Comparison of ENCODE assay signal across 13 cellular contexts in genomic region chr6:151413372-151414145, GRCh38. TPM values are rescaled to one million over a fixed set of nuclear protein-coding genes. Genes with fewer than 3 reads are reported as not detected.
A peak's percentile ranks its signal among the peaks of the same experiment; 100 is the strongest.
DNase-seq lines count a peak whose midpoint lies in the region; ATAC-seq lines count a peak whose summit lies in the region.
"Had no signal": no experiment of that assay in that cellular context is flagged by ENCODE, and none has a peak within 500 bp of the region (broad histone marks: within the 10 kb centered on the region; RNA-seq: fewer than 3 reads in every experiment).

No MANE protein-coding gene starts in this region.

- H4K8ac ChIP-seq in trophoblast cell (ENCODE audit: low read depth, low read length) = no peak overlapping the region

- H3K4me3 ChIP-seq in trophoblast cell (ENCODE audit: low read depth, low read length) = no peak overlapping the region
- H3K4me3 ChIP-seq: A549, spleen, thoracic aorta had no signal

- peak; percentile 78 to 91 for ATAC-seq in activated T-cell treated with anti-CD3 and anti-CD28 coated beads, Interleukin-2, amount 50 U/mL, for 4 hours
- ATAC-seq in effector memory CD8-positive, alpha-beta T cell (replicated peaks) = peak; percentile 100
- ATAC-seq: A549, HCT116 had no signal

- H2BK12ac ChIP-seq in trophoblast cell (ENCODE audit: low read length) = no peak overlapping the region

- H3K14ac ChIP-seq in trophoblast cell (ENCODE audit: low read length) = no peak overlapping the region

- no peaks in the 10 kb centered on the region for H3K9me3 ChIP-seq in trophoblast cell (ENCODE audit: insufficient read depth, low read depth, low read length)
- H3K9me3 ChIP-seq: A549, spleen, thoracic aorta had no signal

- H3K36me3 ChIP-seq in trophoblast cell (ENCODE audit: control insufficient read depth in 1 of 2, insufficient read depth in 2 of 2, low read length in 2 of 2) = peaks cover 27 to 37% of the 10 kb centered on the region in 2 experiments

- no peak overlapping the region for H2BK120ac ChIP-seq in trophoblast cell (ENCODE audit: insufficient read depth, low read length, poor library complexity)

- no peaks in the 10 kb centered on the region for H3K79me2 ChIP-seq in trophoblast cell (ENCODE audit: control insufficient read depth, insufficient read depth, low read length, poor library complexity)

- peaks cover 43% of the 10 kb centered on the region for H3K36me3 Mint-ChIP-seq in activated T-cell treated with anti-CD3 and anti-CD28 coated beads, Interleukin-2, amount 50 U/mL, for 4 hours (ENCODE audit: insufficient read depth)
- H3K36me3 Mint-ChIP-seq in effector memory CD8-positive, alpha-beta T cell (ENCODE audit: insufficient read depth) = peaks cover 37% of the 10 kb centered on the region

- no peak overlapping the region for H2BK5ac ChIP-seq in trophoblast cell (ENCODE audit: low read depth, low read length, poor library complexity)

- H3K18ac ChIP-seq in trophoblast cell (ENCODE audit: low read length) = no peak overlapping the region

- H3K4me1 Mint-ChIP-seq in activated T-cell treated with anti-CD3 and anti-CD28 coated beads, Interleukin-2, amount 50 U/mL, for 4 hours (ENCODE audit: low read depth) = peaks cover 19% of the 10 kb centered on the region
- H3K4me1 Mint-ChIP-seq in effector memory CD8-positive, alpha-beta T cell (ENCODE audit: low read depth in 2 of 2) = peaks cover 16 to 22% of the 10 kb centered on the region in 2 donors

- no peaks in the 10 kb centered on the region for H3K4me1 ChIP-seq in trophoblast cell (ENCODE audit: control insufficient read depth in 1 of 2, insufficient read depth in 2 of 2, low read length in 2 of 2)
- H3K4me1 ChIP-seq: A549 had no signal

- WGBS in trophoblast cell (ENCODE audit: extremely low coverage, insufficient coverage, insufficient read length) = no CpG with 5 or more reads among the region's 8 CpGs

- H3K79me1 ChIP-seq in trophoblast cell (ENCODE audit: low read length) = no peaks in the 10 kb centered on the region

- no peak overlapping the region for H3K27ac ChIP-seq in trophoblast cell (ENCODE audit: low read depth, low read length)
- H3K27ac ChIP-seq: A549, thoracic aorta had no signal

- H3K27ac Mint-ChIP-seq in effector memory CD8-positive, alpha-beta T cell = peak overlapping the region; percentile 77 to 87

- H2AK5ac ChIP-seq in trophoblast cell (ENCODE audit: low read length) = no peak overlapping the region

- no peak overlapping the region for H4K12ac ChIP-seq in trophoblast cell (ENCODE audit: low read depth, low read length)

- H4K91ac ChIP-seq in trophoblast cell (ENCODE audit: low read depth, low read length) = no peak overlapping the region

- H2AFZ ChIP-seq in trophoblast cell (ENCODE audit: insufficient read depth, low read length, poor library complexity) = no peak overlapping the region

- H3K9me3 Mint-ChIP-seq in activated T-cell treated with anti-CD3 and anti-CD28 coated beads, Interleukin-2, amount 50 U/mL, for 4 hours = peaks cover 4% of the 10 kb centered on the region
- no peaks in the 10 kb centered on the region for H3K9me3 Mint-ChIP-seq in effector memory CD8-positive, alpha-beta T cell

- no peak overlapping the region for H3K4ac ChIP-seq in trophoblast cell (ENCODE audit: low read depth, low read length)

- H3K23ac ChIP-seq in trophoblast cell (ENCODE audit: low read length) = no peak overlapping the region

- H3K27me3 Mint-ChIP-seq in activated T-cell treated with anti-CD3 and anti-CD28 coated beads, Interleukin-2, amount 50 U/mL, for 4 hours (ENCODE audit: low read depth) = no peaks in the 10 kb centered on the region
- H3K27me3 Mint-ChIP-seq in effector memory CD8-positive, alpha-beta T cell = no peaks in the 10 kb centered on the region

- peak; percentile 59 for DNase-seq in activated gamma-delta T cell treated with Interleukin-2 at 50 U/mL for 16 hours
- no peak for DNase-seq in activated gamma-delta T cell (lab: John Stamatoyannopoulos, UW)
- DNase-seq in activated T-cell treated with anti-CD3 and anti-CD28 coated beads, Interleukin-2, amount 50 U/mL, for 4 hours = peak; percentile 48
- DNase-seq in effector memory CD8-positive, alpha-beta T cell = peak; percentile 60 to 71 (median 63)
- peak; percentile 36 for DNase-seq in stimulated activated naive CD4-positive, alpha-beta T cell treated with Interleukin-2 at 50 U/mL for 16 hours (lab: John Stamatoyannopoulos, UW)
- DNase-seq in retina = no peak
- no peak for DNase-seq in trophoblast cell
- no peak for DNase-seq in COLO668 (lab: John Stamatoyannopoulos, UW; ENCODE audit: unreplicated experiment)
- DNase-seq: DMS79 treated with DMSO at 0.1 percent for 48 hours, spleen had no signal

- no peaks in the 10 kb centered on the region for H3K27me3 ChIP-seq in trophoblast cell (ENCODE audit: insufficient read depth, low read length)
- H3K27me3 ChIP-seq: spleen had no signal

- no peak overlapping the region for H3K4me3 Mint-ChIP-seq in activated T-cell treated with anti-CD3 and anti-CD28 coated beads, Interleukin-2, amount 50 U/mL, for 4 hours
- H3K4me3 Mint-ChIP-seq in effector memory CD8-positive, alpha-beta T cell = peak overlapping the region; percentile 55 to 70

- H3K9ac ChIP-seq in trophoblast cell (ENCODE audit: low read length) = no peak overlapping the region

- H3K4me2 ChIP-seq in trophoblast cell (ENCODE audit: low read length) = no peak overlapping the region
- H3K4me2 ChIP-seq: A549 had no signal

RNA-seq across cellular contexts. Expression of gene ZBTB2, which starts 22.2 kb away (rescaled TPM):
- total RNA-seq in activated T-cell treated with anti-CD3 and anti-CD28 coated beads, Interleukin-2, amount 50 U/mL, for 4 hours = 10 to 100 TPM; 18.5 to 21.7 (median 19.5) TPM
- 26.4 and 27.4 TPM in 2 replicates for polyA plus RNA-seq in trophoblast cell (2013)

RNA-seq across cellular contexts. Expression of gene RMND1, which starts 38.4 kb away (rescaled TPM):
- 10 to 100 TPM; 15.3 to 18.1 (median 16.5) TPM for total RNA-seq in activated T-cell treated with anti-CD3 and anti-CD28 coated beads, Interleukin-2, amount 50 U/mL, for 4 hours
- polyA plus RNA-seq in trophoblast cell (2013) = 19.0 and 19.2 TPM in 2 replicates

Comparison
In these comparisons a context has a peak if more than half of its experiments do, and no peak if none do; other contexts are left out.
1. DNase-seq: peak in activated gamma-delta T cell treated with Interleukin-2 at 50 U/mL for 16 hours (single experiment), activated T-cell treated with anti-CD3 and anti-CD28 coated beads, Interleukin-2, amount 50 U/mL, for 4 hours (single experiment), effector memory CD8-positive, alpha-beta T cell (3 of 3) and stimulated activated naive CD4-positive, alpha-beta T cell treated with Interleukin-2 at 50 U/mL for 16 hours (single experiment); none in activated gamma-delta T cell (single experiment), retina (single experiment), trophoblast cell (0 of 2) and COLO668 (single experiment).